In the genomic region with DNA sequence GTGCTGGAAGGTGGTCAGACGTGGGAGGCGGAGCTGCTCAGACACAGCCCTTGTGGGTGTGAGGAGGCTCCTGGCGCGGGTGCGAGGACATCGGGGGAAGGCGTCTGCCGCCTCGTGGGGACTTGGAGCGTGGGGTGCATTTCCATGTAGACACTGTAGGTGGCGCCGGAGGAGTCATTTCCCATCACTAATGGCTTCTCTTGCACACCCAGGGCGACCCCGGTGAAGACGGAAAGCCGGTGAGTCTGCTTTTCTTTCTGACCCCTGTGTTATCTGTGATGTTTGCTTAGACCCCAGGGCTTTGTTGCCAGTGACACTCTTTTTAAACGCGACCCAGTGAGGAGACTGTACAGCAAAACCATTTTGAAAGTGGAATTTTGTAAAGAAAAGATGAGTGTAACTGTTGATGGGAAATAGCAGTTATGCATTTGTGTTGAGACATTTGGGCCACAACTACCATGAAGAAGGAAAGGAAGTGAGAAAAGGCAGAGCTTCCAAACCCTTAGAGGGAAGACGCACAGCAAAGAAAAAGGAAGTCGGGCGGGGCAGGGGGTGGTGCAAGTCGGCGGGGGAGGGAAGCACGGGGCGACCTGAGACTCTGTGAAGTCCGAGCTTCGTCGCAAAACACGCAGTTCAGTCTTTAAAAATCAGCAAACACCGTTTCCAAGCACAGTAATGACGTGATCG, we compare ENCODE assay signal across 8 cellular contexts.
DNase-seq lines count a peak whose midpoint lies in the region; ATAC-seq and TF ChIP-seq lines count a peak whose summit lies in the region.

No MANE protein-coding gene starts in this region.

- peaks cover 32% of the 10 kb centered on the region for H3K79me2 ChIP-seq in smooth muscle cell (ENCODE audit: low read depth)

- TF ChIP-seq POLR2A in body of pancreas (IDR thresholded peaks at IDR 0.05) = no peak

- no peaks in the 10 kb centered on the region for H3K9me3 ChIP-seq in body of pancreas
- no peaks in the 10 kb centered on the region for H3K9me3 ChIP-seq in iPS DF 6.9 (ENCODE audit: control insufficient read depth, insufficient read depth, low read length)
- no peaks in the 10 kb centered on the region for H3K9me3 ChIP-seq in smooth muscle cell (replicated peaks; ENCODE audit: low read depth)

- H3K4me3 ChIP-seq in body of pancreas (no peak overlapping the region), iPS DF 6.9 (ENCODE audit: low read length) (no peak overlapping the region), smooth muscle cell (no peak overlapping the region)

- no peak overlapping the region for H2AFZ ChIP-seq in smooth muscle cell (ENCODE audit: low read depth)

- H3K27me3 ChIP-seq in body of pancreas (no peaks in the 10 kb centered on the region), iPS DF 6.9 (ENCODE audit: control insufficient read depth, insufficient read depth, low read length) (no peaks in the 10 kb centered on the region), smooth muscle cell (ENCODE audit: low read depth) (no peaks in the 10 kb centered on the region)

- H3K4me1 ChIP-seq in body of pancreas (peaks cover 12% of the 10 kb centered on the region), iPS DF 6.9 (ENCODE audit: control insufficient read depth, insufficient read depth, low read length) (no peaks in the 10 kb centered on the region), smooth muscle cell (ENCODE audit: low read depth) (no peaks in the 10 kb centered on the region)

- peak; percentile 71 for DNase-seq in Daoy (ENCODE audit: low read depth)
- DNase-seq in NCI-H1048 (lab: John Stamatoyannopoulos, UW) = peak; percentile 25
- peak; percentile 81 for DNase-seq in UCSD-AML1 (lab: John Stamatoyannopoulos, UW; ENCODE audit: unreplicated experiment)
- DNase-seq in body of pancreas = peak; percentile 58 to 69 (median 63)
- DNase-seq in iPS DF 6.9 (ENCODE audit: low read depth, low spot score) = peak; percentile 57
- peak; percentile 23 for DNase-seq in smooth muscle cell (lab: John Stamatoyannopoulos, UW; ENCODE audit: unreplicated experiment)
- no peak for DNase-seq in amniotic stem cell (lab: John Stamatoyannopoulos, UW)

- H3K27ac ChIP-seq in body of pancreas = peak overlapping the region in 1 of 4 donors; percentile 61
- no peak overlapping the region for H3K27ac ChIP-seq in iPS DF 6.9 (ENCODE audit: low read length)
- no peak overlapping the region for H3K27ac ChIP-seq in smooth muscle cell (ENCODE audit: low read depth)

- ATAC-seq in body of pancreas (peak; percentile 62), HG03108 (IDR thresholded peaks at IDR 0.05; ENCODE audit: unreplicated experiment) (no peak)

- H4K20me1 ChIP-seq in smooth muscle cell (ENCODE audit: low read depth) = peaks cover 56% of the 10 kb centered on the region

- H3F3A ChIP-seq in smooth muscle cell (ENCODE audit: low read depth) = no peaks in the 10 kb centered on the region

- intact Hi-C loops in body of pancreas (cut with DNase I) = no loop called here

- H3K36me3 ChIP-seq in body of pancreas (replicated peaks in 1 of 2; ENCODE audit: insufficient read depth in 1 of 2, low read depth in 2 of 2) (no peaks in the 10 kb centered on the region), iPS DF 6.9 (ENCODE audit: control insufficient read depth, insufficient read depth, low read length) (peaks cover 75% of the 10 kb centered on the region), smooth muscle cell (ENCODE audit: low read depth) (no peaks in the 10 kb centered on the region)

- TF ChIP-seq CTCF in body of pancreas (IDR thresholded peaks at IDR 0.05) (peak; percentile 63 to 83 (median 74)), smooth muscle cell (IDR thresholded peaks at IDR 0.05; ENCODE audit: borderline replicate concordance, insufficient read depth, poor library complexity, severe bottlenecking) (peak; percentile 65)

- H3K9ac ChIP-seq in smooth muscle cell (ENCODE audit: low read depth) = no peak overlapping the region

- H3K4me2 ChIP-seq in smooth muscle cell = no peak overlapping the region

- 22 to 44% methylated on average over 21 to 32 of the region's 32 CpGs for WGBS in body of pancreas, 2 donors
- no CpG with 5 or more reads among the region's 32 CpGs for WGBS in iPS DF 6.9 (ENCODE audit: insufficient coverage, insufficient read length)
- WGBS in smooth muscle cell (ENCODE audit: low lambda C conversion rate) = 67% methylated on average over 23 of the region's 32 CpGs
